In genomic region chr2:98975611-98976010, GRCh38 we compare ENCODE assay signal across 32 cellular contexts.
"Had no signal": no experiment of that assay in that cellular context is flagged by ENCODE, and none has a peak within 500 bp of the region (broad histone marks: within the 10 kb centered on the region; RNA-seq: fewer than 3 reads in every experiment).

No MANE protein-coding gene starts in this region.

- ATAC-seq: activated CD4-positive, alpha-beta T cell treated with anti-CD3 and anti-CD28 coated beads for 36 hours; activated CD8-positive, alpha-beta memory T cell treated with anti-CD3 and anti-CD28 coated beads, Interleukin-2, amount 10 ng/mL, durations not matched to agents 7 days and 5 days; activated CD8-positive, alpha-beta T cell treated with anti-CD3 and anti-CD28 coated beads, Interleukin-2, amount 10 ng/mL, durations not matched to agents 7 days and 5 days; activated naive CD8-positive, alpha-beta T cell treated with anti-CD3 and anti-CD28 coated beads, Interleukin-2, amount 50 U/mL, for 24 hours; body of pancreas; esophagus mucosa; gastrocnemius medialis; heart left ventricle had no signal

- H3K4me3 ChIP-seq: adrenal gland, body of pancreas, breast epithelium, cardiac muscle cell, coronary artery, dorsolateral prefrontal cortex, gastrocnemius medialis, heart left ventricle had no signal

- DNase-seq: activated CD4-positive, alpha-beta memory T cell treated with anti-CD3 and anti-CD28 coated beads for 36 hours; activated CD4-positive, alpha-beta T cell treated with anti-CD3 and anti-CD28 coated beads for 36 hours; activated CD4-positive, alpha-beta T cell treated with anti-CD3 and anti-CD28 coated beads, Interleukin-2, amount 10 ng/mL, durations not matched to agents 24 days and 14 days; activated CD4-positive, CD25-positive, alpha-beta regulatory T cell; activated CD4-positive, CD25-positive, alpha-beta regulatory T cell treated with anti-CD3 and anti-CD28 coated beads, Interleukin-2, amount 50 U/mL, for 72 hours; activated CD8-positive, alpha-beta memory T cell treated with anti-CD3 and anti-CD28 coated beads, Interleukin-2, amount 10 ng/mL, durations not matched to agents 7 days and 5 days; activated CD8-positive, alpha-beta memory T cell treated with anti-CD3 and anti-CD28 coated beads, Interleukin-2, amount 50 U/mL, for 4 hours; activated CD8-positive, alpha-beta T cell treated with anti-CD3 and anti-CD28 coated beads, Interleukin-2, amount 10 ng/mL, durations not matched to agents 7 days and 5 days; activated effector memory CD4-positive, alpha-beta T cell treated with anti-CD3 and anti-CD28 coated beads, Interleukin-2, amount 50 U/mL, for 16 hours; activated naive CD4-positive, alpha-beta T cell treated with anti-CD3 and anti-CD28 coated beads for 36 hours; activated naive CD8-positive, alpha-beta T cell treated with anti-CD3 and anti-CD28 coated beads for 36 hours; activated naive CD8-positive, alpha-beta T cell treated with anti-CD3 and anti-CD28 coated beads, Interleukin-2, amount 50 U/mL, for 24 hours; activated T-cell treated with anti-CD3 and anti-CD28 coated beads, Interleukin-2, amount 50 U/mL, for 1 hour; activated T-cell treated with anti-CD3 and anti-CD28 coated beads, Interleukin-2, amount 50 U/mL, for 48 hours; adrenal gland; amygdala; aorta; body of pancreas; central memory CD4-positive, alpha-beta T cell; cerebellar nuclear complex; dorsolateral prefrontal cortex; effector memory CD4-positive, alpha-beta T cell; endodermal cell; foreskin fibroblast; gastrocnemius medialis; glutamatergic neuron; heart left ventricle; T-helper 2 cell had no signal

- H3K27me3 ChIP-seq: adrenal gland, body of pancreas, breast epithelium, cardiac muscle cell, heart left ventricle had no signal

- H3K27ac ChIP-seq: adrenal gland, body of pancreas, breast epithelium, cardiac muscle cell, coronary artery, dorsolateral prefrontal cortex, gastrocnemius medialis, heart left ventricle had no signal

- H3K36me3 ChIP-seq: adrenal gland, breast epithelium, cardiac muscle cell, gastrocnemius medialis, heart left ventricle had no signal
